Comparison of ENCODE assay signal across 8 cellular contexts in the genomic region with DNA sequence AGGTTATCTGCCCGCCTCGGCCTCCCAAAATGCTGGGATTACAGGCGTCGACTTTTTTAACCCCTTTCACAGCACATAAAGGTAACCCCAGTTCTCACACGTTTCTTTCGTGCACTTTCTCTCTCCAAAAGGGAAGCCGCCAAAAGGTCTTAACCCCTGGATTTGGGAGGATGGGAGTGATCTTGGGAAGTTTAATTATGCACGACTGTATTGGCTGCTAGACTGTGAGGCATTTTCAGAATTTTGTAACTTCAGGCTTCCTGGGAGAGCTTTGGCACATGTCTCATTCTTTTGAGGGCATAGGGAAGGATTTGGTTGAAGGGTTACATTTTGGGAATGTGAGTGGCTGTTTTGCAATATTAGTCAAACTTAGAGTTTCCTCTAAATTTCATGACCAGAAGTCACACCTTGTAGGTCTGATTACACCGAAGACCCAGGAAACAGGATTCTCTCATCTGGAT. TPM values are rescaled to one million over a fixed set of nuclear protein-coding genes. Genes with fewer than 3 reads are reported as not detected.
DNase-seq lines count a peak whose midpoint lies in the region; ATAC-seq and TF ChIP-seq lines count a peak whose summit lies in the region.

No MANE protein-coding gene starts in this region.

- in situ Hi-C loops in mammary epithelial cell (cut with MboI; ENCODE audit: low sequenced_read_pairs in 2 of 2) = no loop called here

- no peaks in the 10 kb centered on the region for H4K20me1 ChIP-seq in mammary epithelial cell (ENCODE audit: insufficient read depth, low read length)

- peak overlapping the region; percentile 59 for H3K9ac ChIP-seq in HUES64 (ENCODE audit: low read depth, low read length)
- H3K9ac ChIP-seq in mammary epithelial cell (ENCODE audit: insufficient read depth, low read length) = no peak overlapping the region
- peak overlapping the region; percentile 99 for H3K9ac ChIP-seq in muscle layer of colon (ENCODE audit: low read length)

- no peak overlapping the region for H3K4me2 ChIP-seq in mammary epithelial cell (ENCODE audit: insufficient read depth, low read depth, low read length)

- 39% methylated on average over 9 of the region's 9 CpGs for WGBS in HUES64
- WGBS in mammary epithelial cell (ENCODE audit: low coverage, missing lambda C conversion rate) = 30% methylated on average over 9 of the region's 9 CpGs

- TF ChIP-seq CTCF in AG04449 (IDR thresholded peaks at IDR 0.05; ENCODE audit: insufficient read depth, low read length, missing control alignments) (no peak), mammary epithelial cell (conservative IDR thresholded peaks at IDR 0.05 in 1 of 2, IDR thresholded peaks at IDR 0.05 in 1 of 2; ENCODE audit: extremely low read depth in 1 of 2, insufficient read depth in 1 of 2, low read depth in 1 of 2, low read length in 2 of 2) (no peak)

- dilution Hi-C loops in mammary epithelial cell (cut with HindIII; ENCODE audit: low sequenced_read_pairs) = no loop called here

- H3K9me3 ChIP-seq in HUES64 (ENCODE audit: insufficient read depth, low read depth, low read length) (no peaks in the 10 kb centered on the region), mammary epithelial cell (replicated peaks; ENCODE audit: insufficient read depth, low read length) (no peaks in the 10 kb centered on the region), muscle layer of colon (ENCODE audit: low read length) (no peaks in the 10 kb centered on the region)

- H3K27ac ChIP-seq in HUES64 (ENCODE audit: low read depth, low read length) (peak overlapping the region; percentile 20; the same call in 1 of the 2 replicates), mammary epithelial cell (ENCODE audit: insufficient read depth, low read depth, low read length) (no peak overlapping the region), muscle layer of colon (ENCODE audit: low read depth, low read length) (peak overlapping the region; percentile 84)

- CTCF ChIA-PET in AG04449 (lab: Yijun Ruan, JAX) = interaction anchor here (1.0 to 7.4 kb wide), 18 partner anchors 10 to 452 kb away, joined by 3 to 311 read pairs (median 20); partner anchors contain the start of genes ANKRD52, ESYT1, RNF41 and ZC3H10
- CTCF ChIA-PET in mammary epithelial cell (lab: Charles Lee; ENCODE audit: low non-redundant PET) = no interaction called here

- POLR2A ChIA-PET in AG04449 (lab: Yijun Ruan, JAX) = interaction anchor here (2.0 to 2.8 kb wide), 2 partner anchors 31 to 73 kb away, joined by 24 to 32 read pairs; partner anchors contain the start of genes RNF41, RPL41 and ZC3H10

- H2AFZ ChIP-seq in mammary epithelial cell (ENCODE audit: low read depth, low read length) = peak overlapping the region; percentile 33

- H3K4me3 ChIP-seq in AG04449 (ENCODE audit: low read depth, low read length) (peak overlapping the region; percentile 82), HUES64 (ENCODE audit: low read length) (peak overlapping the region; percentile 96), mammary epithelial cell (replicated peaks in 1 of 3; ENCODE audit: insufficient read depth in 1 of 3, low read depth in 2 of 3, low read length in 3 of 3) (peak overlapping the region in 1 of 3 experiments; percentile 69), muscle layer of colon (ENCODE audit: low read depth in 1 of 2, low read length in 2 of 2) (peak overlapping the region; percentile 70 to 97)

- no peaks in the 10 kb centered on the region for H3K27me3 ChIP-seq in HUES64 (ENCODE audit: insufficient read depth, low read length)
- H3K27me3 ChIP-seq in mammary epithelial cell (ENCODE audit: insufficient read depth, low read length) = no peaks in the 10 kb centered on the region
- no peaks in the 10 kb centered on the region for H3K27me3 ChIP-seq in muscle layer of colon (ENCODE audit: control insufficient read depth in 1 of 2, insufficient read depth in 2 of 2, low read length in 2 of 2)

- H3K79me2 ChIP-seq in mammary epithelial cell (ENCODE audit: insufficient read depth, low read length) = peaks cover 30% of the 10 kb centered on the region

- no TSS peak for BruUV-seq in mammary epithelial cell (replicated peaks; lab: Mats Ljungman, UMichigan)

- H3K36me3 ChIP-seq in HUES64 (ENCODE audit: insufficient read depth, low read length) (peaks cover 19% of the 10 kb centered on the region), mammary epithelial cell (ENCODE audit: insufficient read depth, low read length) (peaks cover 1% of the 10 kb centered on the region), muscle layer of colon (ENCODE audit: insufficient read depth, low read length) (peaks cover 9% of the 10 kb centered on the region)

- intact Hi-C loops in mammary epithelial cell (cut with micrococcal nuclease) = loop anchor here (1.0 to 5.0 kb wide), 5 partner anchors 64 to 452 kb away; no protein-coding TSS in a partner anchor

- no peak for DNase-seq in AG04449 (ENCODE audit: low read depth, low spot score)
- no peak for DNase-seq in mammary epithelial cell
- DNase-seq in effector CD4-positive, alpha-beta T cell = no peak
- DNase-seq in T-helper 9 cell = no peak

- H3K4me1 ChIP-seq in HUES64 (ENCODE audit: insufficient read depth, low read length) (peaks cover 11% of the 10 kb centered on the region), mammary epithelial cell (ENCODE audit: insufficient read depth, low read length) (peaks cover 18% of the 10 kb centered on the region), muscle layer of colon (ENCODE audit: insufficient read depth, low read length) (peaks cover 18% of the 10 kb centered on the region)

- ATAC-seq in GM18858 (IDR thresholded peaks at IDR 0.05; ENCODE audit: unreplicated experiment) (no peak), GM18517 (IDR thresholded peaks at IDR 0.05; ENCODE audit: unreplicated experiment) (no peak)

RNA-seq across cellular contexts. Expression of gene SMARCC2, which starts 1.4 kb away (rescaled TPM):
- polyA plus RNA-seq in HUES64 (2013, experiment 1 of 2) = 39.9 TPM
- polyA plus RNA-seq in HUES64 (2013, experiment 2 of 2) = 50.6 TPM
- total RNA-seq in mammary epithelial cell = 10 to 100 TPM; 28.7 to 61.6 TPM
- polyA plus RNA-seq in mammary epithelial cell = 31.7 TPM
- polyA minus RNA-seq in mammary epithelial cell = 88.2 TPM

RNA-seq across cellular contexts. Expression of gene RNF41, which starts 31.0 kb away (rescaled TPM):
- polyA plus RNA-seq in HUES64 (2013, experiment 1 of 2) = 38.5 TPM
- polyA plus RNA-seq in HUES64 (2013, experiment 2 of 2) = 37.1 TPM
- total RNA-seq in mammary epithelial cell = 100 to 1,000 TPM in 1 of 2 donors, 10 to 100 TPM in 1; 66.8 to 151 TPM
- polyA plus RNA-seq in mammary epithelial cell = 51.7 TPM
- polyA minus RNA-seq in mammary epithelial cell = 115 TPM

RNA-seq across cellular contexts. Expression of gene MYL6, which starts 32.6 kb away (rescaled TPM):
- polyA plus RNA-seq in HUES64 (2013, experiment 1 of 2) = 1,204 TPM
- polyA plus RNA-seq in HUES64 (2013, experiment 2 of 2) = 1,131 TPM
- total RNA-seq in mammary epithelial cell = 1,000 to 10,000 TPM in 1 of 2 donors, 100 to 1,000 TPM in 1; 732 to 1,042 TPM
- polyA plus RNA-seq in mammary epithelial cell = 3,180 TPM
- 913 TPM for polyA minus RNA-seq in mammary epithelial cell

RNA-seq across cellular contexts. Expression of gene NABP2, which starts 33.4 kb away (rescaled TPM):
- 41.1 TPM for polyA plus RNA-seq in HUES64 (2013, experiment 1 of 2)
- polyA plus RNA-seq in HUES64 (2013, experiment 2 of 2) = 40.8 TPM
- total RNA-seq in mammary epithelial cell = 10 to 100 TPM; 18.3 to 37.5 TPM
- 61.2 TPM for polyA plus RNA-seq in mammary epithelial cell
- polyA minus RNA-seq in mammary epithelial cell = 25.3 TPM

RNA-seq across cellular contexts. Expression of gene MYL6B, which starts 38.3 kb away (rescaled TPM):
- 119 TPM for polyA plus RNA-seq in HUES64 (2013, experiment 1 of 2)
- 134 TPM for polyA plus RNA-seq in HUES64 (2013, experiment 2 of 2)
- total RNA-seq in mammary epithelial cell = 10 to 100 TPM; 24.7 to 57.1 TPM
- polyA plus RNA-seq in mammary epithelial cell = 50.1 TPM
- polyA minus RNA-seq in mammary epithelial cell = 32.8 TPM
